ENCODE assay signal across 7 cellular contexts in the genomic region with DNA sequence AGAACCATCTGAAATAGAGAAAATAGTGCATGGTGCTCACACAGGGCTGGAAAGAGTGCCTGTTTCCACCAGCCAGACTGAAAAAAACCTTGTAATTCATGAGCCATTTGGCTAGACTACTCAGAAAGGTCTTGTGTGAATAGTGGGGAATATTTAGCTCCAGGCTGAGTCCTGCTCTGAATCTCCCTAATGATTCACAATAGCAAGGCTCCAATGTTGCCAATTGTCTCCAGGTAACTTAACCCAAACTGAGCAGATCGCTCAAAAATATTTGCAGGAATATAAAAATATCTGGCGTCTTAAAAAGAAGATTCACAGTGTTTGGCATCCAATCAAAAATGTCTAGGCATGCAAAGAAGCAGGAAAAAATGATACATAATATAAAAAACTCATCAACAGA.
DNase-seq lines count a peak whose midpoint lies in the region; ATAC-seq, FAIRE-seq and TF ChIP-seq lines count a peak whose summit lies in the region.
"Not testable (repeated sequence)": the region's sequence is repeated elsewhere in the genome, so short reads cannot be mapped to it uniquely, and the experiment has no call there.

No MANE protein-coding gene starts in this region.

- not testable (repeated sequence) for H4K20me1 ChIP-seq in keratinocyte (ENCODE audit: control insufficient read depth, extremely low read depth, insufficient read depth, low read length)

- not testable (repeated sequence) for H3K9me3 ChIP-seq in RWPE2 (ENCODE audit: severe bottlenecking); keratinocyte (ENCODE audit: control insufficient read depth, low read depth, low read length)

- FAIRE-seq in GM12891 (lab: Jason Lieb, UNC): peak; percentile 62
- FAIRE-seq in bronchial epithelial cell (lab: Jason Lieb, UNC): peak; percentile 98
- peak; percentile 99 for FAIRE-seq in keratinocyte (lab: Jason Lieb, UNC)

- not testable (repeated sequence) for TF ChIP-seq POLR2A in GM12891 (IDR thresholded peaks at IDR 0.05; ENCODE audit: low read depth, low read length)

- not testable (repeated sequence) for H2AFZ ChIP-seq in keratinocyte (ENCODE audit: control insufficient read depth, low read length)

- H3K27ac ChIP-seq in RWPE2 (ENCODE audit: poor library complexity, severe bottlenecking); keratinocyte (ENCODE audit: control insufficient read depth, insufficient read depth, low read length): not testable (repeated sequence)

- not testable (repeated sequence) for H3K9ac ChIP-seq in keratinocyte (ENCODE audit: control insufficient read depth, extremely low read depth, insufficient read depth, low read length)

- H3K27me3 ChIP-seq in BJ (ENCODE audit: control insufficient read depth, insufficient read depth, low read length); RWPE2 (ENCODE audit: insufficient read depth, poor library complexity, severe bottlenecking); bronchial epithelial cell (ENCODE audit: control insufficient read depth, insufficient read depth, low read length); keratinocyte (ENCODE audit: control insufficient read depth, extremely low read depth, insufficient read depth, low read length): not testable (repeated sequence)

- H3K36me3 ChIP-seq in BJ (ENCODE audit: control insufficient read depth, insufficient read depth, low read length); RWPE2 (ENCODE audit: low read depth); bronchial epithelial cell (ENCODE audit: control insufficient read depth, insufficient read depth, low read length); keratinocyte (ENCODE audit: control insufficient read depth in 2 of 2, extremely low read depth in 1 of 2, insufficient read depth in 2 of 2, low read length in 2 of 2): not testable (repeated sequence)

- CTCF ChIA-PET in BJ (lab: Yijun Ruan, JAX): not testable (repeated sequence)

- POLR2A ChIA-PET in BJ (lab: Charles Lee): not testable (repeated sequence)

- ATAC-seq in RWPE2 (ENCODE audit: low read depth) (0 out of 3 replicates have a peak, but pooled peaks have one; percentile 19), esophagus mucosa (peak; percentile 21)

- peak; percentile 3 for DNase-seq in BJ (ENCODE audit: low read depth)
- not testable (repeated sequence) for DNase-seq in GM12891 (ENCODE audit: insufficient read length, low spot score); RWPE2 (ENCODE audit: low spot score); keratinocyte (ENCODE audit: low read depth, low spot score)
- peak; percentile 39 for DNase-seq in bronchial epithelial cell (ENCODE audit: low read depth)
- peak; percentile 0 for DNase-seq in renal cortical epithelial cell (ENCODE audit: low read depth)

- not testable (repeated sequence) for H3K79me2 ChIP-seq in keratinocyte (ENCODE audit: control insufficient read depth, insufficient read depth, low read length)

- not testable (repeated sequence) for TF ChIP-seq CTCF in BJ (IDR thresholded peaks at IDR 0.05; ENCODE audit: insufficient read depth, low read depth, low read length); RWPE2 (IDR thresholded peaks at IDR 0.05; ENCODE audit: poor library complexity, severe bottlenecking); bronchial epithelial cell (IDR thresholded peaks at IDR 0.05; ENCODE audit: insufficient read depth, low read length, severe bottlenecking); keratinocyte (optimal IDR thresholded peaks at IDR 0.05 in 1 of 3, IDR thresholded peaks at IDR 0.05 in 1 of 3, conservative IDR thresholded peaks at IDR 0.05 in 1 of 3; ENCODE audit: extremely low read depth in 1 of 3, insufficient read depth in 2 of 3, low read length in 3 of 3)

- dilution Hi-C loops in keratinocyte (cut with MboI; ENCODE audit: extremely low pct_ligation_motif_present, low sequenced_read_pairs): not testable (repeated sequence)

- H3K4me2 ChIP-seq in keratinocyte (ENCODE audit: control insufficient read depth, extremely low read depth, insufficient read depth, low read depth, low read length): not testable (repeated sequence)

- not testable (repeated sequence) for H3K4me3 ChIP-seq in BJ (ENCODE audit: low read depth, low read length); RWPE2 (ENCODE audit: severe bottlenecking); bronchial epithelial cell (ENCODE audit: low read depth, low read length); keratinocyte (ENCODE audit: control insufficient read depth in 2 of 3, extremely low read depth in 1 of 3, insufficient read depth in 2 of 3, low read depth in 1 of 3, low read length in 3 of 3)

- not testable (repeated sequence) for H3K9me1 ChIP-seq in keratinocyte (ENCODE audit: control insufficient read depth, extremely low read depth, insufficient read depth, low read length)

- not testable (repeated sequence) for H3K4me1 ChIP-seq in RWPE2 (ENCODE audit: insufficient read depth, poor library complexity, severe bottlenecking); keratinocyte (ENCODE audit: control insufficient read depth, extremely low read depth, insufficient read depth, low read length)
